Comparison of ENCODE assay signal across 11 cellular contexts in the genomic region with DNA sequence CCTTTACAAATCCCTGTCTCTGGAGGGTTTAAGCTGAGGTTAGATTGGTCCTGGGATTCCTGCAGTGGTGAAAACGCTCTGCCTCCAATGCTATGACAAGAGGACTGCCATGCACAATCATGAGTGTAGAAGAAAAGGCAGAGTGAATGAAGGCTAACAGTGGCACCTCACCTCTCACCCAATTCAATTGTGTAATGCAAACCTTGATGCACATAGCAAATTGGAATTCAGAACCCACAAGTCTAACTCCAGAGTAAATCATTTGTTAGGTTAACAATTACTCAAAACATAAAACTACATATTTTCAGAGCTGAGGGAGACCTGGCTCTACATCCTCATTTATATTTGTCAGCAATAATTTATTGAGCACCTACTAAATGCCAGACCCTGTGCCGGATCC. TPM values are rescaled to one million over a fixed set of nuclear protein-coding genes. Genes with fewer than 3 reads are reported as not detected.
A peak's percentile ranks its signal among the peaks of the same experiment; 100 is the strongest.
DNase-seq lines count a peak whose midpoint lies in the region; ATAC-seq and TF ChIP-seq lines count a peak whose summit lies in the region.
"Had no signal": no experiment of that assay in that cellular context is flagged by ENCODE, and none has a peak within 500 bp of the region (broad histone marks: within the 10 kb centered on the region; RNA-seq: fewer than 3 reads in every experiment).

No MANE protein-coding gene starts in this region.

- no peak overlapping the region for H2AK5ac ChIP-seq in IMR-90 (ENCODE audit: low read depth, low read length)

- ATAC-seq in IMR-90 (ENCODE audit: low read depth) (no peak), omental fat pad (ENCODE audit: low FRiP score) (no peak), HG03095 (IDR thresholded peaks at IDR 0.05; ENCODE audit: unreplicated experiment) (no peak)

- peak overlapping the region; percentile 68 to 99 (median 93) for H3K27ac Mint-ChIP-seq in CD4-positive, alpha-beta memory T cell
- H3K27ac Mint-ChIP-seq in neural progenitor cell = no peak overlapping the region

- no peaks in the 10 kb centered on the region for H3K27me3 Mint-ChIP-seq in CD4-positive, alpha-beta memory T cell
- H3K27me3 Mint-ChIP-seq in neural progenitor cell (ENCODE audit: insufficient read depth, low read depth) = no peaks in the 10 kb centered on the region

- no peaks in the 10 kb centered on the region for H3K9me3 Mint-ChIP-seq in CD4-positive, alpha-beta memory T cell
- no peaks in the 10 kb centered on the region for H3K9me3 Mint-ChIP-seq in neural progenitor cell
- H3K9me3 Mint-ChIP-seq: nephron progenitor cell had no signal

- H3K4me1 Mint-ChIP-seq in CD4-positive, alpha-beta memory T cell = peaks cover 39 to 60% (median 51%) of the 10 kb centered on the region in 4 donors
- peaks cover 37% of the 10 kb centered on the region for H3K4me1 Mint-ChIP-seq in neural progenitor cell

- H3K79me1 ChIP-seq in IMR-90 (ENCODE audit: low read depth in 1 of 2, low read length in 2 of 2) = peaks cover 50 to 63% of the 10 kb centered on the region in 2 experiments

- no CpG with 5 or more reads among the region's 2 CpGs for WGBS in IMR-90 (ENCODE audit: extremely low coverage in 2 of 2, insufficient read length in 1 of 2), 2 experiments

- no peak for TF ChIP-seq CTCF in IMR-90 (conservative IDR thresholded peaks at IDR 0.05; ENCODE audit: low read depth, low read length)
- TF ChIP-seq CTCF in ascending aorta (IDR thresholded peaks at IDR 0.05) = no peak
- no peak for TF ChIP-seq CTCF in neural progenitor cell (IDR thresholded peaks at IDR 0.05)
- no peak for TF ChIP-seq CTCF in omental fat pad (IDR thresholded peaks at IDR 0.05)

- in situ Hi-C loops in IMR-90 (cut with MboI; ENCODE audit: low sequenced_read_pairs) = loop anchor here (25.0 kb wide), 1 partner anchor 460 kb away; no protein-coding TSS in a partner anchor

- peak overlapping the region; percentile 47; the same call in 1 of the 2 replicates for H3K14ac ChIP-seq in IMR-90 (replicated peaks; ENCODE audit: low read depth, low read length)

- no peak overlapping the region for H3K4me2 ChIP-seq in IMR-90 (ENCODE audit: low read depth, low read length)
- no peak overlapping the region for H3K4me2 ChIP-seq in neural progenitor cell

- H4K20me1 ChIP-seq in IMR-90 (ENCODE audit: insufficient read depth, low read length) (peaks cover 5% of the 10 kb centered on the region; the same call in 1 of the 2 replicates), neural progenitor cell (ENCODE audit: low read depth) (peaks cover 5% of the 10 kb centered on the region)

- no peak for DNase-seq in CD4-positive, alpha-beta memory T cell
- DNase-seq in IMR-90 (no peak), ascending aorta (ENCODE audit: low spot score in 2 of 2) (no peak), neural progenitor cell (ENCODE audit: low spot score) (no peak), NOMO-1 (lab: John Stamatoyannopoulos, UW; ENCODE audit: unreplicated experiment in 2 of 2) (no peak), omental fat pad (ENCODE audit: low spot score) (no peak)
- DNase-seq in activated effector memory CD4-positive, alpha-beta T cell treated with anti-CD3 and anti-CD28 coated beads, Interleukin-2, amount 50 U/mL, for 16 hours = no peak
- DNase-seq: activated gamma-delta T cell treated with Interleukin-2 at 50 U/mL for 16 hours, nephron progenitor cell, T1000 had no signal

- H2BK20ac ChIP-seq in IMR-90 (ENCODE audit: low read depth, low read length) = no peak overlapping the region

- POLR2A ChIA-PET in CD4-positive, alpha-beta memory T cell (lab: Charles Lee; ENCODE audit: partially characterized antibody) = interaction anchor here (0.6 to 1.7 kb wide), 2 partner anchors 9 to 10 kb away, joined by 6 to 18 read pairs; a partner anchor contains a TSS
- POLR2A ChIA-PET in IMR-90 (lab: Charles Lee; ENCODE audit: unreplicated experiment) = no interaction called here

- CTCF ChIA-PET in CD4-positive, alpha-beta memory T cell (lab: Charles Lee; ENCODE audit: partially characterized antibody) = no interaction called here
- CTCF ChIA-PET in IMR-90 (lab: Yijun Ruan, JAX) = no interaction called here

- H3F3A ChIP-seq in neural progenitor cell (ENCODE audit: low read depth) = peaks cover 4% of the 10 kb centered on the region

- H3K36me3 ChIP-seq in CD4-positive, alpha-beta memory T cell (ENCODE audit: insufficient read depth, low read length) = no peaks in the 10 kb centered on the region
- H3K36me3 ChIP-seq in IMR-90 (ENCODE audit: control insufficient read depth, insufficient read depth, low read length) (no peaks in the 10 kb centered on the region), ascending aorta (peaks cover 0 to 3% of the 10 kb centered on the region in 2 donors), neural progenitor cell (no peaks in the 10 kb centered on the region)

- no peaks in the 10 kb centered on the region for H3K9me3 ChIP-seq in CD4-positive, alpha-beta memory T cell (ENCODE audit: control insufficient read depth in 1 of 2, low read length in 2 of 2)
- H3K9me3 ChIP-seq in IMR-90 (ENCODE audit: control insufficient read depth, insufficient read depth, low read length) (no peaks in the 10 kb centered on the region), ascending aorta (no peaks in the 10 kb centered on the region), neural progenitor cell (ENCODE audit: low read depth) (no peaks in the 10 kb centered on the region)

- H3K4ac ChIP-seq in IMR-90 (ENCODE audit: low read depth, low read length) = no peak overlapping the region

- no peak overlapping the region for H2BK120ac ChIP-seq in IMR-90 (ENCODE audit: low read depth, low read length)

- no peak overlapping the region for H2AK9ac ChIP-seq in IMR-90 (replicated peaks; ENCODE audit: low read depth, low read length, poor library complexity)

- peaks cover 0 to 13% of the 10 kb centered on the region in 2 donors for H3K36me3 Mint-ChIP-seq in CD4-positive, alpha-beta memory T cell
- H3K36me3 Mint-ChIP-seq in neural progenitor cell = no peaks in the 10 kb centered on the region

- H2BK15ac ChIP-seq in IMR-90 (ENCODE audit: low read depth, low read length) = no peak overlapping the region

- H4K91ac ChIP-seq in IMR-90 (ENCODE audit: insufficient read depth, low read depth, low read length) = no peak overlapping the region

- peaks cover 31% of the 10 kb centered on the region for H3K4me1 ChIP-seq in CD4-positive, alpha-beta memory T cell (ENCODE audit: insufficient read depth, low read length)
- H3K4me1 ChIP-seq in IMR-90 (ENCODE audit: control insufficient read depth, insufficient read depth, low read length) (peaks cover 21% of the 10 kb centered on the region), ascending aorta (peaks cover 0 to 14% of the 10 kb centered on the region in 2 donors), neural progenitor cell (peaks cover 7% of the 10 kb centered on the region)

- no peak overlapping the region for H3K56ac ChIP-seq in IMR-90 (ENCODE audit: extremely low read depth, insufficient read depth, low read length)

- H2AFZ ChIP-seq in IMR-90 (replicated peaks; ENCODE audit: low read length, poor library complexity) (no peak overlapping the region), neural progenitor cell (replicated peaks) (no peak overlapping the region)

- no peak overlapping the region for H3K23ac ChIP-seq in IMR-90 (ENCODE audit: low read depth, low read length)

- peak overlapping the region in 7 of 8 donors; percentile 34 to 97 (median 94) for H3K4me3 Mint-ChIP-seq in CD4-positive, alpha-beta memory T cell
- H3K4me3 Mint-ChIP-seq in neural progenitor cell = peak overlapping the region; percentile 57

- intact Hi-C loops in CD4-positive, alpha-beta memory T cell (cut with micrococcal nuclease) = no loop called here
- intact Hi-C loops in IMR-90 (cut with micrococcal nuclease) = no loop called here
- intact Hi-C loops in ascending aorta (cut with DNase I) = no loop called here

- peaks cover 52% of the 10 kb centered on the region for H3K79me2 ChIP-seq in neural progenitor cell (ENCODE audit: low read depth)

- BruUV-seq in IMR-90 (replicated peaks; lab: Mats Ljungman, UMichigan) = no TSS peak

- H2BK5ac ChIP-seq in IMR-90 (ENCODE audit: low read depth, low read length, poor library complexity, severe bottlenecking) = no peak overlapping the region

- H3K27me3 ChIP-seq in CD4-positive, alpha-beta memory T cell (ENCODE audit: insufficient read depth, low read length) = no peaks in the 10 kb centered on the region
- H3K27me3 ChIP-seq in IMR-90 (ENCODE audit: control insufficient read depth, insufficient read depth, low read length) (no peaks in the 10 kb centered on the region), ascending aorta (no peaks in the 10 kb centered on the region), neural progenitor cell (no peaks in the 10 kb centered on the region)

- H4K5ac ChIP-seq in IMR-90 (ENCODE audit: low read depth, low read length) = no peak overlapping the region

- H3K4me3 ChIP-seq in CD4-positive, alpha-beta memory T cell (ENCODE audit: low read length in 2 of 2) = no peak overlapping the region
- H3K4me3 ChIP-seq in IMR-90 (ENCODE audit: insufficient read depth, low read depth, low read length) (no peak overlapping the region), ascending aorta (no peak overlapping the region), neural progenitor cell (no peak overlapping the region)

- peaks cover 27% of the 10 kb centered on the region for H3K9me1 ChIP-seq in IMR-90 (ENCODE audit: insufficient read depth, low read length)

- no peak for TF ChIP-seq POLR2A in IMR-90 (IDR thresholded peaks at IDR 0.05; ENCODE audit: low read depth, low read length)

- dilution Hi-C loops in IMR-90 (cut with HindIII; ENCODE audit: low sequenced_read_pairs, unreplicated experiment) = no loop called here

- H4K8ac ChIP-seq in IMR-90 (ENCODE audit: low read depth in 2 of 2, low read length in 2 of 2) = no peak overlapping the region

- H3K9ac ChIP-seq in IMR-90 (ENCODE audit: low read depth, low read length) (no peak overlapping the region), neural progenitor cell (no peak overlapping the region)

- H3K27ac ChIP-seq in CD4-positive, alpha-beta memory T cell (ENCODE audit: low read depth, low read length) = no peak overlapping the region
- H3K27ac ChIP-seq in IMR-90 (ENCODE audit: insufficient read depth, low read length) (no peak overlapping the region), ascending aorta (peak overlapping the region; percentile 80 to 81), neural progenitor cell (no peak overlapping the region)

- TF ChIP-seq RAD21 in IMR-90 (IDR thresholded peaks at IDR 0.05; ENCODE audit: low read length) = no peak

- H3K18ac ChIP-seq in IMR-90 (ENCODE audit: low read depth, low read length) = no peak overlapping the region

RNA-seq across cellular contexts. Expression of a gene that starts 1.8 kb away (rescaled TPM):
- total RNA-seq in CD4-positive, alpha-beta memory T cell = 10 to 100 TPM; 20.6 to 21.0 TPM
- polyA plus RNA-seq in CD4-positive, alpha-beta memory T cell = 10 to 100 TPM; 19.9 to 27.4 TPM
- 8.9 and 10.4 TPM in 2 replicates for total RNA-seq in IMR-90 (2012; rRNA removed)
- 6.9 and 7.2 TPM in 2 replicates for polyA plus RNA-seq in IMR-90 (2012; rRNA removed)
- polyA plus RNA-seq in IMR-90 (2012; cell fraction: cytosol; rRNA removed) = 5.9 and 7.5 TPM in 2 replicates
- 6.4 and 8.7 TPM in 2 replicates for polyA plus RNA-seq in IMR-90 (2012; cell fraction: nucleus; rRNA removed; ENCODE audit: low replicate concordance)
- 30.1 TPM for total RNA-seq in ascending aorta
- 13.8 and 14.0 TPM in 2 replicates for total RNA-seq in neural progenitor cell (ENCODE audit: low replicate concordance)
- total RNA-seq in omental fat pad = 10 to 100 TPM; 20.6 to 29.2 (median 25.7) TPM

RNA-seq across cellular contexts. Expression of a gene that starts 9.7 kb away (rescaled TPM):
- total RNA-seq in CD4-positive, alpha-beta memory T cell = 10 to 100 TPM; 29.5 to 29.9 TPM
- 10 to 100 TPM in 1 of 2 donors, 1 to 10 TPM in 1; 8.7 to 10.9 TPM for polyA plus RNA-seq in CD4-positive, alpha-beta memory T cell
- total RNA-seq in IMR-90 (2012; rRNA removed) (3.8 and 11.1 TPM in 2 replicates), ascending aorta (12.2 TPM), neural progenitor cell (ENCODE audit: low replicate concordance) (29.7 and 42.9 TPM in 2 replicates), omental fat pad (10 to 100 TPM; 14.3 to 18.3 (median 15.9) TPM)
- polyA plus RNA-seq in IMR-90 (2012; rRNA removed) = 8.5 and 8.6 TPM in 2 replicates
- polyA plus RNA-seq in IMR-90 (2012; cell fraction: cytosol; rRNA removed) = 1.1 and 1.3 TPM in 2 replicates
- 0.46 and 5.5 TPM in 2 replicates for polyA plus RNA-seq in IMR-90 (2012; cell fraction: nucleus; rRNA removed; ENCODE audit: low replicate concordance)

Comparison
In these comparisons a context has a peak if more than half of its experiments do, and no peak if none do; other contexts are left out.
1. H3K27ac ChIP-seq: peak in ascending aorta (2 of 2); none in CD4-positive, alpha-beta memory T cell (single experiment), IMR-90 (single experiment) and neural progenitor cell (single experiment).